ENCODE assay signal across 1 cellular context in genomic region chr19:5680437-5681368, GRCh38.
TF ChIP-seq lines count a peak whose summit lies in the region.

Gene HSD11B1L, plus strand, starts transcription at chr19:5681027. Its CDS starts 3,806 bp downstream, at chr19:5684833.
A gene with protein sequence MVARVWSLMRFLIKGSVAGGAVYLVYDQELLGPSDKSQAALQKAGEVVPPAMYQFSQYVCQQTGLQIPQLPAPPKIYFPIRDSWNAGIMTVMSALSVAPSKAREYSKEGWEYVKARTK (minus strand): TSS chr19:5680516. CDS start chr19:5680486, 30 bp downstream.

TF ChIP-seq in HepG2, 621 proteins besides CTCF, POLR2A, EP300 and RAD21 (continued from another document and continues in another):
- TF ChIP-seq LBX2 (CRISPR knock-in tag; IDR thresholded peaks at IDR 0.05; ENCODE audit: borderline replicate concordance) (no peak), ZNF703 (CRISPR knock-in tag; IDR thresholded peaks at IDR 0.05; ENCODE audit: borderline replicate concordance) (no peak), ZNF790 (CRISPR knock-in tag; IDR thresholded peaks at IDR 0.05; ENCODE audit: borderline replicate concordance) (no peak), GATAD2A (CRISPR knock-in tag; IDR thresholded peaks at IDR 0.05) (peak; percentile 50), IKZF1 (IDR thresholded peaks at IDR 0.05) (no peak), TGIF2 (CRISPR knock-in tag; IDR thresholded peaks at IDR 0.05) (peak; percentile 34; the same call in 1 of the 2 replicates), NR2C2 (CRISPR knock-in tag; IDR thresholded peaks at IDR 0.05; ENCODE audit: borderline replicate concordance) (peak; percentile 92), ARNT (IDR thresholded peaks at IDR 0.05) (no peak), PCBP1 (IDR thresholded peaks at IDR 0.05; ENCODE audit: borderline replicate concordance, low read depth, low read length) (no peak), ZC3H13 (CRISPR knock-in tag; IDR thresholded peaks at IDR 0.05) (peak; percentile 37; the same call in 1 of the 2 replicates), ZNF558 (CRISPR knock-in tag; IDR thresholded peaks at IDR 0.05; ENCODE audit: borderline replicate concordance) (no peak), ZNF263 (CRISPR knock-in tag; IDR thresholded peaks at IDR 0.05) (no peak), ZNF143 (CRISPR knock-in tag; IDR thresholded peaks at IDR 0.05) (peak; percentile 99), ZNF878 (CRISPR knock-in tag; IDR thresholded peaks at IDR 0.05) (no peak), ZNF264 (CRISPR knock-in tag; IDR thresholded peaks at IDR 0.05) (0 out of 2 replicates have a peak, but pooled peaks have one; percentile 8), ZNF496 (CRISPR knock-in tag; IDR thresholded peaks at IDR 0.05; ENCODE audit: insufficient replicate concordance) (no peak), ZNF513 (CRISPR knock-in tag; conservative IDR thresholded peaks at IDR 0.05) (0 out of 2 replicates have a peak, but pooled peaks have one; percentile 56), AKAP8 (CRISPR knock-in tag; IDR thresholded peaks at IDR 0.05) (no peak), ZNF12 (CRISPR knock-in tag; IDR thresholded peaks at IDR 0.05) (no peak), TOPORS (CRISPR knock-in tag; IDR thresholded peaks at IDR 0.05) (no peak), MEIS2 (CRISPR knock-in tag; IDR thresholded peaks at IDR 0.05) (no peak), ZNF576 (CRISPR knock-in tag; IDR thresholded peaks at IDR 0.05) (0 out of 2 replicates have a peak, but pooled peaks have one; percentile 6), ZNF296 (CRISPR knock-in tag; conservative IDR thresholded peaks at IDR 0.05) (no peak), ZNF746 (CRISPR knock-in tag; IDR thresholded peaks at IDR 0.05) (no peak), RORA (CRISPR knock-in tag; IDR thresholded peaks at IDR 0.05) (no peak), ZNF740 (CRISPR knock-in tag; IDR thresholded peaks at IDR 0.05) (no peak), ZNF598 (CRISPR knock-in tag; IDR thresholded peaks at IDR 0.05; ENCODE audit: borderline replicate concordance) (no peak), ZFAT (CRISPR knock-in tag; conservative IDR thresholded peaks at IDR 0.05) (no peak), RELA (CRISPR knock-in tag; IDR thresholded peaks at IDR 0.05) (no peak), ZBTB7B (CRISPR knock-in tag; IDR thresholded peaks at IDR 0.05) (no peak), CBX2 (IDR thresholded peaks at IDR 0.05; ENCODE audit: low read depth, low read length) (no peak), CBX2 (CRISPR knock-in tag; IDR thresholded peaks at IDR 0.05; ENCODE audit: low read depth) (no peak), CHD4 (IDR thresholded peaks at IDR 0.05; ENCODE audit: borderline replicate concordance, low read length) (no peak), ZNF546 (CRISPR knock-in tag; conservative IDR thresholded peaks at IDR 0.05) (0 out of 2 replicates have a peak, but pooled peaks have one; percentile 74), KAT7 (CRISPR knock-in tag; IDR thresholded peaks at IDR 0.05; ENCODE audit: borderline replicate concordance) (no peak), MYNN (CRISPR knock-in tag; IDR thresholded peaks at IDR 0.05; ENCODE audit: low read depth) (no peak), DMAP1 (CRISPR knock-in tag; IDR thresholded peaks at IDR 0.05) (peak; percentile 72), ZNF225 (CRISPR knock-in tag; IDR thresholded peaks at IDR 0.05) (no peak), HNF4G (IDR thresholded peaks at IDR 0.05; ENCODE audit: borderline replicate concordance, low read depth, low read length) (no peak), HNF4G (CRISPR knock-in tag; IDR thresholded peaks at IDR 0.05; ENCODE audit: borderline replicate concordance, low read depth) (no peak), ZNF713 (CRISPR knock-in tag; IDR thresholded peaks at IDR 0.05) (no peak), HMG20B (CRISPR knock-in tag; conservative IDR thresholded peaks at IDR 0.05) (no peak), MAFF (IDR thresholded peaks at IDR 0.05; ENCODE audit: low read depth, low read length) (0 out of 2 replicates have a peak, but pooled peaks have one; percentile 1), RARG (CRISPR knock-in tag; IDR thresholded peaks at IDR 0.05; ENCODE audit: low read depth) (no peak), AGO1 (IDR thresholded peaks at IDR 0.05; ENCODE audit: low read depth, low read length, poor library complexity, severe bottlenecking) (peak; percentile 91), ZNF530 (CRISPR knock-in tag; IDR thresholded peaks at IDR 0.05; ENCODE audit: low read depth) (no peak), ZNF317 (CRISPR knock-in tag; IDR thresholded peaks at IDR 0.05) (peak; percentile 89), KDM5B (CRISPR knock-in tag; IDR thresholded peaks at IDR 0.05; ENCODE audit: borderline replicate concordance) (no peak; the same call in 1 of the 2 replicates), MEIS1 (CRISPR knock-in tag; IDR thresholded peaks at IDR 0.05; ENCODE audit: borderline replicate concordance) (peak; percentile 16; the same call in 1 of the 2 replicates), XBP1 (CRISPR knock-in tag; IDR thresholded peaks at IDR 0.05) (no peak), ZNF710 (CRISPR knock-in tag; IDR thresholded peaks at IDR 0.05; ENCODE audit: borderline replicate concordance) (0 out of 2 replicates have a peak, but pooled peaks have one; percentile 47), PRDM4 (CRISPR knock-in tag; IDR thresholded peaks at IDR 0.05; ENCODE audit: borderline replicate concordance) (no peak), HDAC6 (IDR thresholded peaks at IDR 0.05; ENCODE audit: low read depth, low read length) (no peak), ZNF547 (CRISPR knock-in tag; IDR thresholded peaks at IDR 0.05) (no peak), NCOA5 (CRISPR knock-in tag; IDR thresholded peaks at IDR 0.05) (no peak), NKX3-1 (CRISPR knock-in tag; IDR thresholded peaks at IDR 0.05) (no peak), ZNF891 (CRISPR knock-in tag; IDR thresholded peaks at IDR 0.05) (no peak), RCOR2 (CRISPR knock-in tag; IDR thresholded peaks at IDR 0.05) (no peak), ADNP (CRISPR knock-in tag; IDR thresholded peaks at IDR 0.05) (no peak), ZNF124 (CRISPR knock-in tag; IDR thresholded peaks at IDR 0.05) (no peak), SMC3 (IDR thresholded peaks at IDR 0.05; ENCODE audit: low read length) (no peak), GTF2F1 (IDR thresholded peaks at IDR 0.05; ENCODE audit: low read length) (no peak), ZNF569 (CRISPR knock-in tag; IDR thresholded peaks at IDR 0.05; ENCODE audit: borderline replicate concordance) (no peak), ZNF564 (CRISPR knock-in tag; IDR thresholded peaks at IDR 0.05) (no peak; the same call in 1 of the 2 replicates), HNRNPL (IDR thresholded peaks at IDR 0.05; ENCODE audit: low read depth, low read length) (no peak), ZNF841 (CRISPR knock-in tag; IDR thresholded peaks at IDR 0.05; ENCODE audit: borderline replicate concordance) (no peak), FOSL1 (CRISPR knock-in tag; IDR thresholded peaks at IDR 0.05; ENCODE audit: borderline replicate concordance) (no peak)
- TF ChIP-seq, protein P1, sequence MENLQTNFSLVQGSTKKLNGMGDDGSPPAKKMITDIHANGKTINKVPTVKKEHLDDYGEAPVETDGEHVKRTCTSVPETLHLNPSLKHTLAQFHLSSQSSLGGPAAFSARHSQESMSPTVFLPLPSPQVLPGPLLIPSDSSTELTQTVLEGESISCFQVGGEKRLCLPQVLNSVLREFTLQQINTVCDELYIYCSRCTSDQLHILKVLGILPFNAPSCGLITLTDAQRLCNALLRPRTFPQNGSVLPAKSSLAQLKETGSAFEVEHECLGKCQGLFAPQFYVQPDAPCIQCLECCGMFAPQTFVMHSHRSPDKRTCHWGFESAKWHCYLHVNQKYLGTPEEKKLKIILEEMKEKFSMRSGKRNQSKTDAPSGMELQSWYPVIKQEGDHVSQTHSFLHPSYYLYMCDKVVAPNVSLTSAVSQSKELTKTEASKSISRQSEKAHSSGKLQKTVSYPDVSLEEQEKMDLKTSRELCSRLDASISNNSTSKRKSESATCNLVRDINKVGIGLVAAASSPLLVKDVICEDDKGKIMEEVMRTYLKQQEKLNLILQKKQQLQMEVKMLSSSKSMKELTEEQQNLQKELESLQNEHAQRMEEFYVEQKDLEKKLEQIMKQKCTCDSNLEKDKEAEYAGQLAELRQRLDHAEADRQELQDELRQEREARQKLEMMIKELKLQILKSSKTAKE (CRISPR knock-in tag; IDR thresholded peaks at IDR 0.05; ENCODE audit: borderline replicate concordance) = no peak
- TF ChIP-seq, protein P2, sequence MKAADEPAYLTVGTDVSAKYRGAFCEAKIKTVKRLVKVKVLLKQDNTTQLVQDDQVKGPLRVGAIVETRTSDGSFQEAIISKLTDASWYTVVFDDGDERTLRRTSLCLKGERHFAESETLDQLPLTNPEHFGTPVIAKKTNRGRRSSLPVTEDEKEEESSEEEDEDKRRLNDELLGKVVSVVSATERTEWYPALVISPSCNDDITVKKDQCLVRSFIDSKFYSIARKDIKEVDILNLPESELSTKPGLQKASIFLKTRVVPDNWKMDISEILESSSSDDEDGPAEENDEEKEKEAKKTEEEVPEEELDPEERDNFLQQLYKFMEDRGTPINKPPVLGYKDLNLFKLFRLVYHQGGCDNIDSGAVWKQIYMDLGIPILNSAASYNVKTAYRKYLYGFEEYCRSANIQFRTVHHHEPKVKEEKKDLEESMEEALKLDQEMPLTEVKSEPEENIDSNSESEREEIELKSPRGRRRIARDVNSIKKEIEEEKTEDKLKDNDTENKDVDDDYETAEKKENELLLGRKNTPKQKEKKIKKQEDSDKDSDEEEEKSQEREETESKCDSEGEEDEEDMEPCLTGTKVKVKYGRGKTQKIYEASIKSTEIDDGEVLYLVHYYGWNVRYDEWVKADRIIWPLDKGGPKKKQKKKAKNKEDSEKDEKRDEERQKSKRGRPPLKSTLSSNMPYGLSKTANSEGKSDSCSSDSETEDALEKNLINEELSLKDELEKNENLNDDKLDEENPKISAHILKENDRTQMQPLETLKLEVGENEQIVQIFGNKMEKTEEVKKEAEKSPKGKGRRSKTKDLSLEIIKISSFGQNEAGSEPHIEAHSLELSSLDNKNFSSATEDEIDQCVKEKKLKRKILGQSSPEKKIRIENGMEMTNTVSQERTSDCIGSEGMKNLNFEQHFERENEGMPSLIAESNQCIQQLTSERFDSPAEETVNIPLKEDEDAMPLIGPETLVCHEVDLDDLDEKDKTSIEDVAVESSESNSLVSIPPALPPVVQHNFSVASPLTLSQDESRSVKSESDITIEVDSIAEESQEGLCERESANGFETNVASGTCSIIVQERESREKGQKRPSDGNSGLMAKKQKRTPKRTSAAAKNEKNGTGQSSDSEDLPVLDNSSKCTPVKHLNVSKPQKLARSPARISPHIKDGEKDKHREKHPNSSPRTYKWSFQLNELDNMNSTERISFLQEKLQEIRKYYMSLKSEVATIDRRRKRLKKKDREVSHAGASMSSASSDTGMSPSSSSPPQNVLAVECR (CRISPR knock-in tag; IDR thresholded peaks at IDR 0.05; ENCODE audit: borderline replicate concordance) = peak; percentile 95
